ENCODE assay signal across 14 cellular contexts in genomic region chr10:126397640-126398382, GRCh38. TPM values are rescaled to one million over a fixed set of nuclear protein-coding genes. Genes with fewer than 3 reads are reported as not detected.
DNase-seq lines count a peak whose midpoint lies in the region; ATAC-seq and TF ChIP-seq lines count a peak whose summit lies in the region.
"Had no signal": no experiment of that assay in that cellular context is flagged by ENCODE, and none has a peak within 500 bp of the region (broad histone marks: within the 10 kb centered on the region; RNA-seq: fewer than 3 reads in every experiment).

No MANE protein-coding gene starts in this region.

- DNase-seq in ELR (ENCODE audit: low read depth) = peak; percentile 98
- peak; percentile 96 for DNase-seq in RPMI7951 (ENCODE audit: low read depth)
- peak; percentile 95 for DNase-seq in epithelial cell of proximal tubule (ENCODE audit: low read depth)
- DNase-seq in osteocyte (ENCODE audit: extremely low spot score, unreplicated experiment) = no peak
- no peak for DNase-seq in substantia nigra (lab: John Stamatoyannopoulos, UW)
- DNase-seq in lower lobe of right lung = no peak
- DNase-seq: activated effector memory CD4-positive, alpha-beta T cell treated with anti-CD3 and anti-CD28 coated beads, Interleukin-2, amount 50 U/mL, for 16 hours; DMS79 treated with DMSO at 0.1 percent for 48 hours; NCI-H1694 treated with DMSO at 0.1 percent for 48 hours; OCI-M1 had no signal

- H3K9me3 ChIP-seq in lower lobe of right lung = no peaks in the 10 kb centered on the region
- H3K9me3 ChIP-seq: HAP-1, neutrophil had no signal

- no peak overlapping the region for H3K4me3 ChIP-seq in epithelial cell of proximal tubule (ENCODE audit: low read depth, low read length)
- H3K4me3 ChIP-seq in lower lobe of right lung = no peak overlapping the region
- H3K4me3 ChIP-seq: HAP-1 had no signal

- H3K4me1 ChIP-seq in lower lobe of right lung = no peaks in the 10 kb centered on the region
- H3K4me1 ChIP-seq: HAP-1 had no signal

- peaks cover 21% of the 10 kb centered on the region for H3K4me1 Mint-ChIP-seq in osteocyte (ENCODE audit: unreplicated experiment)

- H3K4me3 Mint-ChIP-seq in osteocyte (ENCODE audit: unreplicated experiment) = no peak overlapping the region

- H3K27ac ChIP-seq in substantia nigra (ENCODE audit: low read depth, low read length, poor library complexity, severe bottlenecking) (no peak overlapping the region), lower lobe of right lung (no peak overlapping the region)
- H3K27ac ChIP-seq: neutrophil had no signal

- no peaks in the 10 kb centered on the region for H3K36me3 Mint-ChIP-seq in osteocyte (ENCODE audit: unreplicated experiment)

- H3K36me3 ChIP-seq in lower lobe of right lung = no peaks in the 10 kb centered on the region
- H3K36me3 ChIP-seq: HAP-1, neutrophil had no signal

- TF ChIP-seq CTCF in epithelial cell of proximal tubule (conservative IDR thresholded peaks at IDR 0.05; ENCODE audit: low read depth, low read length) = no peak
- TF ChIP-seq CTCF in osteocyte (IDR thresholded peaks at IDR 0.05) = no peak
- TF ChIP-seq CTCF in lower lobe of right lung (IDR thresholded peaks at IDR 0.05) = no peak

- peak overlapping the region; percentile 81 for H3K27ac Mint-ChIP-seq in osteocyte (ENCODE audit: unreplicated experiment)

- H3K9me3 Mint-ChIP-seq in osteocyte (ENCODE audit: unreplicated experiment) = no peaks in the 10 kb centered on the region

- no peaks in the 10 kb centered on the region for H3K27me3 ChIP-seq in lower lobe of right lung (ENCODE audit: low read depth)
- H3K27me3 ChIP-seq: neutrophil had no signal

- H3K27me3 Mint-ChIP-seq in osteocyte (ENCODE audit: unreplicated experiment) = no peaks in the 10 kb centered on the region

- intact Hi-C loops in lower lobe of right lung (cut with DNase I) = no loop called here

- ATAC-seq in lower lobe of right lung (no peak), HG02870 (IDR thresholded peaks at IDR 0.05; ENCODE audit: unreplicated experiment) (no peak), HG03378 (IDR thresholded peaks at IDR 0.05; ENCODE audit: unreplicated experiment) (no peak)

RNA-seq across cellular contexts. Expression of gene ADAM12, which starts 9.5 kb away (rescaled TPM):
- 34.8 and 38.6 TPM in 2 replicates for total RNA-seq in RPMI7951 (2014; rRNA removed; shearing (Covaris generic))
- total RNA-seq in epithelial cell of proximal tubule (3.2 and 4.3 TPM in 2 replicates), osteocyte (41.7 and 45.6 TPM in 2 replicates), lower lobe of right lung (0.92 TPM)

Comparison
In these comparisons a context has a peak if more than half of its experiments do, and no peak if none do; other contexts are left out.
1. DNase-seq: peak in ELR (single experiment), RPMI7951 (single experiment) and epithelial cell of proximal tubule (single experiment); none in osteocyte (single experiment), substantia nigra (0 of 49) and lower lobe of right lung (single experiment).